In genomic region chr20:49982346-49983122, GRCh38 we compare ENCODE assay signal across 8 cellular contexts. TPM values are rescaled to one million over a fixed set of nuclear protein-coding genes. Genes with fewer than 3 reads are reported as not detected.
DNase-seq lines count a peak whose midpoint lies in the region; ATAC-seq and TF ChIP-seq lines count a peak whose summit lies in the region.

TSS of gene SNAI1 (plus strand) at chr20:49982980. CDS start at chr20:49983060, 80 bp downstream.

- TF ChIP-seq CTCF in SU-DHL-6 (IDR thresholded peaks at IDR 0.05; ENCODE audit: insufficient read depth, low read length, poor library complexity, severe bottlenecking) (peak; percentile 42), heart right ventricle (IDR thresholded peaks at IDR 0.05) (peak; percentile 41 to 88 (median 61)), progenitor cell of endocrine pancreas (IDR thresholded peaks at IDR 0.05; ENCODE audit: unreplicated experiment) (peak; percentile 65), upper lobe of left lung (IDR thresholded peaks at IDR 0.05) (peak; percentile 38 to 93 (median 79))

- peak in 1 of 4 donors; percentile 12 for TF ChIP-seq EP300 in upper lobe of left lung (IDR thresholded peaks at IDR 0.05)

- H3K4me2 ChIP-seq in SU-DHL-6 (ENCODE audit: low read depth, low read length, poor library complexity, severe bottlenecking), result peak within 1 kb of the TSS; percentile 66

- H3K27ac ChIP-seq in SU-DHL-6 (ENCODE audit: low read depth, low read length), result no peak within 1 kb of the TSS
- H3K27ac ChIP-seq in heart right ventricle, result peak within 1 kb of the TSS in 9 of 10 donors; percentile 66 to 88 (median 80)
- peak within 1 kb of the TSS; percentile 71 to 90 (median 86) for H3K27ac ChIP-seq in upper lobe of left lung

- H3K27me3 Mint-ChIP-seq in activated naive CD8-positive, alpha-beta T cell treated with anti-CD3 and anti-CD28 coated beads, Interleukin-2, amount 50 U/mL, for 24 hours, result peaks cover 12% of the 10 kb centered on the region
- H3K27me3 Mint-ChIP-seq in progenitor cell of endocrine pancreas, result peaks cover 56% of the 10 kb centered on the region

- DNase-seq in NCI-H1105 treated with DMSO at 0.1 percent for 48 hours (lab: John Stamatoyannopoulos, UW) (peak; percentile 86), heart right ventricle (peak; percentile 77 to 81), progenitor cell of endocrine pancreas (ENCODE audit: low spot score, unreplicated experiment) (peak; percentile 65), upper lobe of left lung (peak; percentile 84 to 94)
- peak; percentile 76 for DNase-seq in activated naive CD8-positive, alpha-beta T cell treated with anti-CD3 and anti-CD28 coated beads, Interleukin-2, amount 50 U/mL, for 24 hours

- H4K20me1 ChIP-seq in SU-DHL-6 (ENCODE audit: low read depth, low read length), result no peaks in the 10 kb centered on the region

- no peaks in the 10 kb centered on the region for H3K27me3 ChIP-seq in SU-DHL-6 (ENCODE audit: low read length)
- H3K27me3 ChIP-seq in heart right ventricle, result peaks cover 0 to 10% (median 0%) of the 10 kb centered on the region in 7 donors
- H3K27me3 ChIP-seq in upper lobe of left lung, result peaks cover 0 to 7% (median 0%) of the 10 kb centered on the region in 4 donors

- peak within 1 kb of the TSS; percentile 74 for H3K27ac Mint-ChIP-seq in activated naive CD8-positive, alpha-beta T cell treated with anti-CD3 and anti-CD28 coated beads, Interleukin-2, amount 50 U/mL, for 24 hours
- H3K27ac Mint-ChIP-seq in progenitor cell of endocrine pancreas, result peak within 1 kb of the TSS; percentile 71

- H3K36me3 ChIP-seq in SU-DHL-6 (ENCODE audit: low read length), result no peaks in the 10 kb centered on the region
- H3K36me3 ChIP-seq in heart right ventricle, result peaks cover 0 to 33% (median 0%) of the 10 kb centered on the region in 9 donors
- H3K36me3 ChIP-seq in upper lobe of left lung, result peaks cover 0 to 23% (median 0%) of the 10 kb centered on the region in 4 donors

- no peaks in the 10 kb centered on the region for H3K9me2 ChIP-seq in SU-DHL-6 (replicated peaks; ENCODE audit: insufficient read depth, low read length)

- H3K36me3 Mint-ChIP-seq in activated naive CD8-positive, alpha-beta T cell treated with anti-CD3 and anti-CD28 coated beads, Interleukin-2, amount 50 U/mL, for 24 hours (ENCODE audit: low read depth), result no peaks in the 10 kb centered on the region
- H3K36me3 Mint-ChIP-seq in progenitor cell of endocrine pancreas (ENCODE audit: insufficient read depth), result no peaks in the 10 kb centered on the region

- ATAC-seq in HG02588 (IDR thresholded peaks at IDR 0.05; ENCODE audit: unreplicated experiment) (peak; percentile 71), heart right ventricle (peak; percentile 85 to 88 (median 87)), upper lobe of left lung (ENCODE audit: low FRiP score in 2 of 2) (peak; percentile 84 to 89)
- ATAC-seq in activated naive CD8-positive, alpha-beta T cell treated with anti-CD3 and anti-CD28 coated beads, Interleukin-2, amount 50 U/mL, for 24 hours, result peak; percentile 87

- H3F3A ChIP-seq in SU-DHL-6 (ENCODE audit: insufficient read depth), result no peaks in the 10 kb centered on the region

- intact Hi-C loops in heart right ventricle (cut with DNase I), result loop anchor here in 6 of 10 donors (2.0 to 5.0 kb wide), 3 partner anchors 88 to 190 kb away; no protein-coding TSS in a partner anchor

- H3K4me3 ChIP-seq in GM08714 (ENCODE audit: low read length), result peak within 1 kb of the TSS; percentile 37; the same call in 1 of the 2 replicates
- peak within 1 kb of the TSS; percentile 52 for H3K4me3 ChIP-seq in SU-DHL-6 (ENCODE audit: insufficient read depth, low read length, poor library complexity, severe bottlenecking)
- peak within 1 kb of the TSS; percentile 36 to 75 (median 63) for H3K4me3 ChIP-seq in heart right ventricle
- peak within 1 kb of the TSS; percentile 40 to 63 (median 51) for H3K4me3 ChIP-seq in upper lobe of left lung

- H3K9me3 ChIP-seq in SU-DHL-6 (ENCODE audit: insufficient read depth, low read length) (no peaks in the 10 kb centered on the region), heart right ventricle (no peaks in the 10 kb centered on the region), upper lobe of left lung (no peaks in the 10 kb centered on the region)

- peak within 1 kb of the TSS; percentile 93 for H2AFZ ChIP-seq in SU-DHL-6 (ENCODE audit: low read depth, low read length, severe bottlenecking)

- no peaks in the 10 kb centered on the region for H3K79me2 ChIP-seq in SU-DHL-6 (ENCODE audit: insufficient read depth, low read length)

- no peaks in the 10 kb centered on the region for H3K9me3 Mint-ChIP-seq in activated naive CD8-positive, alpha-beta T cell treated with anti-CD3 and anti-CD28 coated beads, Interleukin-2, amount 50 U/mL, for 24 hours
- no peaks in the 10 kb centered on the region for H3K9me3 Mint-ChIP-seq in progenitor cell of endocrine pancreas (ENCODE audit: low read depth)

- 2% methylated on average over 87 to 90 of the region's 90 CpGs for WGBS in heart right ventricle, 2 donors
- 0 to 13% methylated on average over 3 to 51 of the region's 90 CpGs for WGBS in upper lobe of left lung, 2 donors

- peak within 1 kb of the TSS; percentile 48 for H3K4me3 Mint-ChIP-seq in activated naive CD8-positive, alpha-beta T cell treated with anti-CD3 and anti-CD28 coated beads, Interleukin-2, amount 50 U/mL, for 24 hours
- H3K4me3 Mint-ChIP-seq in progenitor cell of endocrine pancreas (ENCODE audit: low read depth), result peak within 1 kb of the TSS; percentile 68

- H3K4me1 ChIP-seq in heart right ventricle (peaks cover 15 to 66% (median 56%) of the 10 kb centered on the region in 9 donors), upper lobe of left lung (peaks cover 25 to 59% (median 29%) of the 10 kb centered on the region in 4 donors)

- peaks cover 39% of the 10 kb centered on the region for H3K4me1 Mint-ChIP-seq in activated naive CD8-positive, alpha-beta T cell treated with anti-CD3 and anti-CD28 coated beads, Interleukin-2, amount 50 U/mL, for 24 hours
- peaks cover 10% of the 10 kb centered on the region for H3K4me1 Mint-ChIP-seq in progenitor cell of endocrine pancreas (ENCODE audit: low read depth)

- TF ChIP-seq POLR2A in upper lobe of left lung (IDR thresholded peaks at IDR 0.05), result peak in 3 of 4 donors; percentile 40 to 84 (median 80)

- peak within 1 kb of the TSS; percentile 49 for H3K9ac ChIP-seq in SU-DHL-6 (ENCODE audit: low read length)

RNA-seq across cellular contexts. Expression of gene SNAI1, which starts in this region (rescaled TPM):
- total RNA-seq in heart right ventricle, result 1 to 10 TPM in 8 of 10 donors, under 1 TPM in 2; 0.59 to 7.6 (median 2.8) TPM
- polyA plus RNA-seq in heart right ventricle, result 1 to 10 TPM; 1.8 to 3.2 TPM
- 1.3 and 1.7 TPM in 2 replicates for total RNA-seq in progenitor cell of endocrine pancreas
- total RNA-seq in upper lobe of left lung, result 10 to 100 TPM in 1 of 6 donors, 1 to 10 TPM in 5; 3.9 to 11.0 (median 5.1) TPM
